ENCODE assay signal across 18 cellular contexts in the genomic region with DNA sequence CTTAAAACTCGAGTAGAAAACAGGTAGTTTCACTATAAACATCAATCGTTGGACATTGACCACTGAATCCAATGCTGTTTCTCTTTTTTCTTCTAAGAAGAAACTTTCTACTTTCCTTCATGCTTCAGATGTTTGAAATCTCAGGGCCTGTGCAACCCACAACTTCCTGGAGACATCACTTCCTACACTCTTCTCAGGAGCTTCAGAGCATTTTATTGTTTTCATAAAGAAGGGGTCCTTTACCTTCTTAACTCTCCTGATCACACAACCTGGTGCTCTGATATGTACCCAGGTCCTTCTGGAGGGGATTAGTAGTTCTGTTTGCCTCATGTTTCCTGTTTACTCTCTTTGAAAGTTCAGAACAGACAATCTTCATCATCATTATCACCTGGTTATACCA.
DNase-seq lines count a peak whose midpoint lies in the region; ATAC-seq and TF ChIP-seq lines count a peak whose summit lies in the region.
"Had no signal": no experiment of that assay in that cellular context is flagged by ENCODE, and none has a peak within 500 bp of the region (broad histone marks: within the 10 kb centered on the region; RNA-seq: fewer than 3 reads in every experiment).

No MANE protein-coding gene starts in this region.

- H3K9me3 ChIP-seq in BLaER1 (peaks cover 6% of the 10 kb centered on the region), upper lobe of left lung (no peaks in the 10 kb centered on the region)
- no peaks in the 10 kb centered on the region for H3K9me3 ChIP-seq in CD8-positive, alpha-beta memory T cell (ENCODE audit: low read length)
- H3K9me3 ChIP-seq: gastroesophageal sphincter had no signal

- ATAC-seq in effector memory CD8-positive, alpha-beta T cell (replicated peaks): peak; percentile 16
- no peak for ATAC-seq in upper lobe of left lung (ENCODE audit: low FRiP score in 2 of 2)
- ATAC-seq: gastroesophageal sphincter, right cardiac atrium had no signal

- H3K9me3 Mint-ChIP-seq in CD8-positive, alpha-beta memory T cell: no peaks in the 10 kb centered on the region
- H3K9me3 Mint-ChIP-seq in T-helper 2 cell treated with Interferon-gamma antibody and Interleukin-4, amounts not matched to agents 5 μg/mL and 100 μg/mL, for 36 hours: no peaks in the 10 kb centered on the region
- no peaks in the 10 kb centered on the region for H3K9me3 Mint-ChIP-seq in effector memory CD8-positive, alpha-beta T cell
- no peaks in the 10 kb centered on the region for H3K9me3 Mint-ChIP-seq in HFFc6
- H3K9me3 Mint-ChIP-seq: type B pancreatic cell had no signal

- H3K4me1 Mint-ChIP-seq in CD8-positive, alpha-beta memory T cell: peaks cover 54 to 62% (median 57%) of the 10 kb centered on the region in 3 donors
- peaks cover 49% of the 10 kb centered on the region for H3K4me1 Mint-ChIP-seq in T-helper 2 cell treated with Interferon-gamma antibody and Interleukin-4, amounts not matched to agents 5 μg/mL and 100 μg/mL, for 36 hours (ENCODE audit: low read depth)
- H3K4me1 Mint-ChIP-seq in effector memory CD8-positive, alpha-beta T cell (ENCODE audit: low read depth in 2 of 2): peaks cover 37 to 50% of the 10 kb centered on the region in 2 donors
- peaks cover 11% of the 10 kb centered on the region; the same call in 1 of the 2 replicates for H3K4me1 Mint-ChIP-seq in HFFc6 (ENCODE audit: low read depth)

- no peak for TF ChIP-seq EP300 in upper lobe of left lung (IDR thresholded peaks at IDR 0.05)

- peaks cover 0 to 4% (median 0%) of the 10 kb centered on the region in 3 donors for H3K36me3 Mint-ChIP-seq in CD8-positive, alpha-beta memory T cell
- H3K36me3 Mint-ChIP-seq in T-helper 2 cell treated with Interferon-gamma antibody and Interleukin-4, amounts not matched to agents 5 μg/mL and 100 μg/mL, for 36 hours (ENCODE audit: low read depth): no peaks in the 10 kb centered on the region
- H3K36me3 Mint-ChIP-seq in effector memory CD8-positive, alpha-beta T cell (ENCODE audit: insufficient read depth): peaks cover 3% of the 10 kb centered on the region
- H3K36me3 Mint-ChIP-seq in HFFc6 (ENCODE audit: low read depth): no peaks in the 10 kb centered on the region
- H3K36me3 Mint-ChIP-seq: type B pancreatic cell had no signal

- H4K20me1 ChIP-seq in BLaER1: no peaks in the 10 kb centered on the region

- H3K27ac Mint-ChIP-seq in CD8-positive, alpha-beta memory T cell: peak overlapping the region; percentile 85 to 97 (median 92)
- H3K27ac Mint-ChIP-seq in T-helper 2 cell treated with Interferon-gamma antibody and Interleukin-4, amounts not matched to agents 5 μg/mL and 100 μg/mL, for 36 hours: peak overlapping the region; percentile 74
- H3K27ac Mint-ChIP-seq in effector memory CD8-positive, alpha-beta T cell: peak overlapping the region; percentile 54 to 80
- no peak overlapping the region for H3K27ac Mint-ChIP-seq in HFFc6
- H3K27ac Mint-ChIP-seq: type B pancreatic cell had no signal

- WGBS in upper lobe of left lung, 2 donors: 62 to 71% methylated on average over 2 of the region's 2 CpGs

- H3K4me1 ChIP-seq in BLaER1 (peaks cover 62% of the 10 kb centered on the region), upper lobe of left lung (peaks cover 0 to 10% (median 3%) of the 10 kb centered on the region in 4 donors)
- peaks cover 70% of the 10 kb centered on the region for H3K4me1 ChIP-seq in CD8-positive, alpha-beta memory T cell (ENCODE audit: insufficient read depth, low read length)
- H3K4me1 ChIP-seq: gastroesophageal sphincter had no signal

- DNase-seq in CD8-positive, alpha-beta memory T cell: peak in 2 of 5 donors; percentile 15 to 55
- DNase-seq in T-helper 2 cell treated with Interferon-gamma antibody and Interleukin-4, amounts not matched to agents 5 μg/mL and 100 μg/mL, for 36 hours (ENCODE audit: low spot score): no peak
- DNase-seq in effector memory CD8-positive, alpha-beta T cell: no peak
- no peak for DNase-seq in UCSD-AML1 (lab: John Stamatoyannopoulos, UW; ENCODE audit: unreplicated experiment)
- no peak for DNase-seq in HFFc6
- DNase-seq in upper lobe of left lung: no peak
- DNase-seq: AML-193; amniotic stem cell; cerebellar nuclear complex; DMS53; NCI-H2171; right cardiac atrium; Right ventricle myocardium superior; stimulated activated CD8-positive, alpha-beta memory T cell treated with anti-CD3 and anti-CD28 coated beads, Interleukin-4, amount 100 ng/mL, for 48 hours; T1000 had no signal

- no peak overlapping the region for H3K9ac ChIP-seq in BLaER1

- POLR2A ChIA-PET in CD8-positive, alpha-beta memory T cell (lab: Charles Lee): no interaction called here

- TF ChIP-seq POLR2A in upper lobe of left lung (IDR thresholded peaks at IDR 0.05): no peak

- H3K4me3 Mint-ChIP-seq in CD8-positive, alpha-beta memory T cell: peak overlapping the region in 6 of 7 donors; percentile 31 to 78 (median 60)
- H3K4me3 Mint-ChIP-seq in T-helper 2 cell treated with Interferon-gamma antibody and Interleukin-4, amounts not matched to agents 5 μg/mL and 100 μg/mL, for 36 hours: peak overlapping the region; percentile 25
- peak overlapping the region in 1 of 2 donors; percentile 37 for H3K4me3 Mint-ChIP-seq in effector memory CD8-positive, alpha-beta T cell
- no peak overlapping the region for H3K4me3 Mint-ChIP-seq in HFFc6
- H3K4me3 Mint-ChIP-seq: type B pancreatic cell had no signal

- peak overlapping the region; percentile 58 for H3K4me2 ChIP-seq in BLaER1

- no peaks in the 10 kb centered on the region for H3K27me3 Mint-ChIP-seq in CD8-positive, alpha-beta memory T cell
- no peaks in the 10 kb centered on the region for H3K27me3 Mint-ChIP-seq in T-helper 2 cell treated with Interferon-gamma antibody and Interleukin-4, amounts not matched to agents 5 μg/mL and 100 μg/mL, for 36 hours (ENCODE audit: low read depth)
- H3K27me3 Mint-ChIP-seq in effector memory CD8-positive, alpha-beta T cell: no peaks in the 10 kb centered on the region
- H3K27me3 Mint-ChIP-seq in HFFc6 (ENCODE audit: insufficient read depth): peaks cover 11% of the 10 kb centered on the region

- TF ChIP-seq CTCF in HFFc6 (IDR thresholded peaks at IDR 0.05): no peak
- no peak for TF ChIP-seq CTCF in upper lobe of left lung (IDR thresholded peaks at IDR 0.05)

- H3K36me3 ChIP-seq in BLaER1 (no peaks in the 10 kb centered on the region), upper lobe of left lung (no peaks in the 10 kb centered on the region)
- H3K36me3 ChIP-seq in CD8-positive, alpha-beta memory T cell (ENCODE audit: insufficient read depth, low read length): no peaks in the 10 kb centered on the region
- H3K36me3 ChIP-seq: gastroesophageal sphincter had no signal

- no peak overlapping the region for H3K4me3 ChIP-seq in BLaER1
- H3K4me3 ChIP-seq in CD8-positive, alpha-beta memory T cell (ENCODE audit: low read length): no peak overlapping the region
- H3K4me3 ChIP-seq in upper lobe of left lung: no peak overlapping the region
- H3K4me3 ChIP-seq: gastroesophageal sphincter had no signal

- H3K27me3 ChIP-seq in BLaER1 (no peaks in the 10 kb centered on the region), upper lobe of left lung (no peaks in the 10 kb centered on the region)
- no peaks in the 10 kb centered on the region for H3K27me3 ChIP-seq in CD8-positive, alpha-beta memory T cell (ENCODE audit: insufficient read depth, low read length, poor library complexity, severe bottlenecking)

- CTCF ChIA-PET in CD8-positive, alpha-beta memory T cell (lab: Charles Lee): interaction anchor here (0.6 kb wide), 1 partner anchor 16 kb away, joined by 3 read pairs; no protein-coding TSS in a partner anchor

- H3K27ac ChIP-seq in BLaER1 (peak overlapping the region; percentile 56), upper lobe of left lung (peak overlapping the region in 1 of 4 donors; percentile 21)
- peak overlapping the region; percentile 8 for H3K27ac ChIP-seq in CD8-positive, alpha-beta memory T cell (ENCODE audit: low read depth, low read length)
- H3K27ac ChIP-seq: gastroesophageal sphincter had no signal
